23 cellular contexts compared by ENCODE assay signal in the genomic region with DNA sequence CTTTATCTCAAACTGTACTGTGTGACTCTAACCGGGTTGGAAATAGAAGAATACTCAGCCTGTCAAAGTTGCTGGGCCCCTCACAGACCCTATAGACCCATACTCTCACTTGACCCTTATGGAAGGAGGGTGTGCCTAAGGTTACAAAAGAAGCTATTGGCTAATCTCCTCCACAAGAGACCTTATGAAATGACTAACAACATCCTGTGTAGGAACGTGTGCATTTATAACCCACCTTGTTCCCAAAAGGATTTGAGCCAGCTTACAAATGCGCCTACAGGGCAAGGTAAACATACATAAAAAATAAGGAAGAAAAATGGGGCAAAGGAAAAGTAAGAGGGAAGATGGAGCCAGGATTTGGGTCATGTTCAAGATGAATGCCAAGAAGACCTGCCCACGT.
DNase-seq lines count a peak whose midpoint lies in the region; ATAC-seq and TF ChIP-seq lines count a peak whose summit lies in the region.
"Had no signal": no experiment of that assay in that cellular context is flagged by ENCODE, and none has a peak within 500 bp of the region (broad histone marks: within the 10 kb centered on the region; RNA-seq: fewer than 3 reads in every experiment).

No MANE protein-coding gene starts in this region.

- no TSS peak for BruUV-seq in mammary epithelial cell (replicated peaks; lab: Mats Ljungman, UMichigan)

- DNase-seq in RWPE2 (ENCODE audit: low spot score) (no peak), mammary epithelial cell (peak; percentile 33), left colon (no peak), spleen (no peak)
- no peak for DNase-seq in activated T-cell treated with anti-CD3 and anti-CD28 coated beads, Interleukin-2, amount 50 U/mL, for 48 hours
- DNase-seq: CD4-positive, CD25-positive, alpha-beta regulatory T cell; DMS153; DND-41; HCEC 1CT; Kasumi-1; MV-4-11; NCI-H1105 treated with DMSO at 0.1 percent for 48 hours; NCI-H146; NCI-H1930; NCI-H2107; NCI-H446; NCI-H524 treated with DMSO at 0.1 percent for 48 hours; NCI-H774; SIG-M5 had no signal

- ATAC-seq in RWPE2 (ENCODE audit: low read depth), result peak; percentile 30; the same call in 1 of the 3 replicates
- peak; percentile 18 for ATAC-seq in left colon
- ATAC-seq in HG03432 (IDR thresholded peaks at IDR 0.05; ENCODE audit: unreplicated experiment), result no peak
- ATAC-seq: Panc1 had no signal

- no peaks in the 10 kb centered on the region for H3K36me3 ChIP-seq in RWPE2 (ENCODE audit: low read depth)
- no peaks in the 10 kb centered on the region for H3K36me3 ChIP-seq in mammary epithelial cell (ENCODE audit: insufficient read depth, low read length)
- no peaks in the 10 kb centered on the region for H3K36me3 ChIP-seq in spleen

- peaks cover 38% of the 10 kb centered on the region for H3K4me1 ChIP-seq in RWPE2 (ENCODE audit: insufficient read depth, poor library complexity, severe bottlenecking)
- H3K4me1 ChIP-seq in mammary epithelial cell (ENCODE audit: insufficient read depth, low read length), result peaks cover 63% of the 10 kb centered on the region
- H3K4me1 ChIP-seq in spleen, result peaks cover 0 to 57% (median 31%) of the 10 kb centered on the region in 6 donors

- intact Hi-C loops in mammary epithelial cell (cut with micrococcal nuclease), result no loop called here
- intact Hi-C loops in left colon (cut with DNase I, micrococcal nuclease), result no loop called here
- intact Hi-C loops in spleen (cut with DNase I; ENCODE audit: low total_unique reads), result no loop called here

- no peaks in the 10 kb centered on the region for H4K20me1 ChIP-seq in mammary epithelial cell (ENCODE audit: insufficient read depth, low read length)

- no peak overlapping the region for H3K9ac ChIP-seq in mammary epithelial cell (ENCODE audit: insufficient read depth, low read length)

- no peaks in the 10 kb centered on the region for H3K27me3 ChIP-seq in RWPE2 (ENCODE audit: insufficient read depth, poor library complexity, severe bottlenecking)
- H3K27me3 ChIP-seq in mammary epithelial cell (ENCODE audit: insufficient read depth, low read length), result no peaks in the 10 kb centered on the region
- peaks cover 0 to 14% (median 0%) of the 10 kb centered on the region in 7 donors for H3K27me3 ChIP-seq in spleen (replicated peaks in 1 of 7)

- TF ChIP-seq CTCF in C4-2B (conservative IDR thresholded peaks at IDR 0.05) (no peak), RWPE2 (IDR thresholded peaks at IDR 0.05; ENCODE audit: poor library complexity, severe bottlenecking) (no peak), mammary epithelial cell (conservative IDR thresholded peaks at IDR 0.05 in 1 of 2, IDR thresholded peaks at IDR 0.05 in 1 of 2; ENCODE audit: extremely low read depth in 1 of 2, insufficient read depth in 1 of 2, low read depth in 1 of 2, low read length in 2 of 2) (no peak), spleen (IDR thresholded peaks at IDR 0.05 in 8 of 11, conservative IDR thresholded peaks at IDR 0.05 in 3 of 11) (no peak)

- WGBS in mammary epithelial cell (ENCODE audit: low coverage, missing lambda C conversion rate), result 41% methylated on average over 4 of the region's 4 CpGs
- 64 to 86% (median 72%) methylated on average over 4 of the region's 4 CpGs for WGBS in spleen, 5 donors

- no peak for TF ChIP-seq POLR2A in spleen (IDR thresholded peaks at IDR 0.05)

- H3K9me3 ChIP-seq in RWPE2 (ENCODE audit: severe bottlenecking), result no peaks in the 10 kb centered on the region
- no peaks in the 10 kb centered on the region for H3K9me3 ChIP-seq in mammary epithelial cell (replicated peaks; ENCODE audit: insufficient read depth, low read length)
- no peaks in the 10 kb centered on the region for H3K9me3 ChIP-seq in spleen

- dilution Hi-C loops in mammary epithelial cell (cut with HindIII; ENCODE audit: low sequenced_read_pairs), result no loop called here

- in situ Hi-C loops in mammary epithelial cell (cut with MboI; ENCODE audit: low sequenced_read_pairs in 2 of 2), result loop anchor here in 1 of 2 donors (10.0 kb wide), 1 partner anchor 111 kb away; no protein-coding TSS in a partner anchor

- H3K79me2 ChIP-seq in mammary epithelial cell (ENCODE audit: insufficient read depth, low read length), result no peaks in the 10 kb centered on the region

- H3K4me2 ChIP-seq in mammary epithelial cell (ENCODE audit: insufficient read depth, low read depth, low read length), result no peak overlapping the region

- peak overlapping the region; percentile 61 for H3K27ac ChIP-seq in C4-2B
- no peak overlapping the region for H3K27ac ChIP-seq in RWPE2 (ENCODE audit: poor library complexity, severe bottlenecking)
- no peak overlapping the region for H3K27ac ChIP-seq in mammary epithelial cell (ENCODE audit: insufficient read depth, low read depth, low read length)
- no peak overlapping the region for H3K27ac ChIP-seq in spleen
- H3K27ac ChIP-seq: SK-N-MC had no signal

- CTCF ChIA-PET in mammary epithelial cell (lab: Charles Lee; ENCODE audit: low non-redundant PET), result no interaction called here

- H2AFZ ChIP-seq in mammary epithelial cell (ENCODE audit: low read depth, low read length), result no peak overlapping the region

- no peak overlapping the region for H3K4me3 ChIP-seq in RWPE2 (ENCODE audit: severe bottlenecking)
- H3K4me3 ChIP-seq in mammary epithelial cell (replicated peaks in 1 of 3; ENCODE audit: insufficient read depth in 1 of 3, low read depth in 2 of 3, low read length in 3 of 3), result no peak overlapping the region
- H3K4me3 ChIP-seq in spleen, result no peak overlapping the region
- H3K4me3 ChIP-seq: SK-N-MC had no signal
